In the genomic region with DNA sequence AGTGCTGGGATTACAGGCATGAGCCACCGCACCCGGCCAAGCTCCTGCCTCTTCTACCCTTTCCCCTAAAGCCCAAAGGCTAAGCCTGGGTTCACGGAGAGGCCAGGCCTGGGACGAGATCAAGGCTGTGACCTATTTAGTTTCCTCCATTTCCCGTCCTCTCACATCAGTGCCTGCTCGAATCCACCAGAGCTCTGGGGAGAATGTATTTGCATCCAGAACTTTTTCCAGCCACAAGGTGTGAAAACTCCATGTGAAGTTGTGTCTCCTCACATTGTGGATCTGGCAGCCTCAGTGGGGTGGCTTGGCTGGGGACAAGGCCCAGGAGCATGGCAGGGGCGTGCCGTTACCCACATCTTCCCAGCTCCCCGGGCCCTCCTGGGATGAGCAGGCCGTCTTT, we compare ENCODE assay signal across 35 cellular contexts. TPM values are rescaled to one million over a fixed set of nuclear protein-coding genes. Genes with fewer than 3 reads are reported as not detected.
"Had no signal": no experiment of that assay in that cellular context is flagged by ENCODE, and none has a peak within 500 bp of the region (broad histone marks: within the 10 kb centered on the region; RNA-seq: fewer than 3 reads in every experiment).

No MANE protein-coding gene starts in this region.

- H3K27ac Mint-ChIP-seq: activated CD4-positive, alpha-beta memory T cell treated with anti-CD3 and anti-CD28 coated beads for 36 hours; activated CD4-positive, alpha-beta T cell treated with anti-CD3 and anti-CD28 coated beads for 36 hours; activated CD4-positive, alpha-beta T cell treated with anti-CD3 and anti-CD28 coated beads, Interleukin-2, amount 10 ng/mL, durations not matched to agents 24 days and 14 days; activated CD8-positive, alpha-beta memory T cell treated with anti-CD3 and anti-CD28 coated beads, Interleukin-2, amount 10 ng/mL, durations not matched to agents 7 days and 5 days; activated CD8-positive, alpha-beta T cell treated with anti-CD3 and anti-CD28 coated beads, Interleukin-2, amount 10 ng/mL, durations not matched to agents 7 days and 5 days; activated naive CD4-positive, alpha-beta T cell treated with anti-CD3 and anti-CD28 coated beads for 36 hours; activated naive CD8-positive, alpha-beta T cell treated with anti-CD3 and anti-CD28 coated beads for 36 hours; activated naive CD8-positive, alpha-beta T cell treated with anti-CD3 and anti-CD28 coated beads, Interleukin-2, amount 50 U/mL, for 24 hours; activated T-helper 1 cell treated with anti-CD3 and anti-CD28 coated beads, Interleukin-12 subunit alpha, Interleukin-12 subunit beta, Interleukin-2, Interleukin-4 antibody, amounts not matched to agents 30 ng/mL and 10 ng/mL and 1 ng/mL, durations not matched to agents 14 hours and 24 hours and 36 hours; activated T-helper 2 cell treated with anti-CD3 and anti-CD28 coated beads, Interferon-gamma antibody, Interleukin-2, Interleukin-4, amounts not matched to agents 10 μg/mL and 5 μg/mL and 100 μg/mL, durations not matched to agents 14 hours and 24 hours and 36 hours had no signal

- H3K9me3 Mint-ChIP-seq: activated CD4-positive, alpha-beta memory T cell treated with anti-CD3 and anti-CD28 coated beads for 36 hours; activated CD4-positive, alpha-beta T cell treated with anti-CD3 and anti-CD28 coated beads, Interleukin-2, amount 10 ng/mL, durations not matched to agents 24 days and 14 days; activated naive CD4-positive, alpha-beta T cell treated with anti-CD3 and anti-CD28 coated beads for 36 hours; activated naive CD4-positive, alpha-beta T cell treated with anti-CD3 and anti-CD28 coated beads, Interleukin-2, amount 50 U/mL, for 24 hours; activated naive CD8-positive, alpha-beta T cell treated with anti-CD3 and anti-CD28 coated beads for 36 hours; activated naive CD8-positive, alpha-beta T cell treated with anti-CD3 and anti-CD28 coated beads, Interleukin-2, amount 50 U/mL, for 24 hours; activated T-helper 1 cell treated with anti-CD3 and anti-CD28 coated beads, Interleukin-12 subunit alpha, Interleukin-12 subunit beta, Interleukin-2, Interleukin-4 antibody, amounts not matched to agents 30 ng/mL and 10 ng/mL and 1 ng/mL, durations not matched to agents 14 hours and 24 hours and 36 hours; activated T-helper 2 cell treated with anti-CD3 and anti-CD28 coated beads, Interferon-gamma antibody, Interleukin-2, Interleukin-4, amounts not matched to agents 10 μg/mL and 5 μg/mL and 100 μg/mL, durations not matched to agents 14 hours and 24 hours and 36 hours; effector memory CD8-positive, alpha-beta T cell had no signal

- H3K27me3 ChIP-seq: adrenal gland, body of pancreas had no signal

- H3K9me3 ChIP-seq: adrenal gland, body of pancreas, esophagus squamous epithelium, gastroesophageal sphincter had no signal

- H3K4me3 Mint-ChIP-seq: activated CD4-positive, alpha-beta memory T cell treated with anti-CD3 and anti-CD28 coated beads for 36 hours; activated CD4-positive, alpha-beta T cell treated with anti-CD3 and anti-CD28 coated beads for 36 hours; activated CD4-positive, alpha-beta T cell treated with anti-CD3 and anti-CD28 coated beads, Interleukin-2, amount 10 ng/mL, durations not matched to agents 24 days and 14 days; activated CD8-positive, alpha-beta memory T cell treated with anti-CD3 and anti-CD28 coated beads, Interleukin-2, amount 10 ng/mL, durations not matched to agents 7 days and 5 days; activated CD8-positive, alpha-beta T cell treated with anti-CD3 and anti-CD28 coated beads, Interleukin-2, amount 10 ng/mL, durations not matched to agents 7 days and 5 days; activated naive CD4-positive, alpha-beta T cell treated with anti-CD3 and anti-CD28 coated beads for 36 hours; activated naive CD4-positive, alpha-beta T cell treated with anti-CD3 and anti-CD28 coated beads, Interleukin-2, amount 50 U/mL, for 24 hours; activated naive CD8-positive, alpha-beta T cell treated with anti-CD3 and anti-CD28 coated beads for 36 hours; activated naive CD8-positive, alpha-beta T cell treated with anti-CD3 and anti-CD28 coated beads, Interleukin-2, amount 50 U/mL, for 24 hours; activated T-helper 1 cell treated with anti-CD3 and anti-CD28 coated beads, Interleukin-12 subunit alpha, Interleukin-12 subunit beta, Interleukin-2, Interleukin-4 antibody, amounts not matched to agents 30 ng/mL and 10 ng/mL and 1 ng/mL, durations not matched to agents 14 hours and 24 hours and 36 hours; effector memory CD8-positive, alpha-beta T cell had no signal

- H3K27me3 Mint-ChIP-seq: activated naive CD4-positive, alpha-beta T cell treated with anti-CD3 and anti-CD28 coated beads, Interleukin-2, amount 50 U/mL, for 24 hours; effector memory CD8-positive, alpha-beta T cell had no signal

- H3K4me1 ChIP-seq: body of pancreas, esophagus squamous epithelium, gastroesophageal sphincter had no signal

- H3K4me3 ChIP-seq: adrenal gland, body of pancreas, esophagus squamous epithelium, gastroesophageal sphincter had no signal

- H3K36me3 Mint-ChIP-seq: activated CD4-positive, alpha-beta memory T cell treated with anti-CD3 and anti-CD28 coated beads for 36 hours; activated CD8-positive, alpha-beta memory T cell treated with anti-CD3 and anti-CD28 coated beads, Interleukin-2, amount 10 ng/mL, durations not matched to agents 7 days and 5 days; activated naive CD4-positive, alpha-beta T cell treated with anti-CD3 and anti-CD28 coated beads, Interleukin-2, amount 50 U/mL, for 24 hours; activated naive CD8-positive, alpha-beta T cell treated with anti-CD3 and anti-CD28 coated beads for 36 hours had no signal

- H3K36me3 ChIP-seq: adrenal gland, esophagus squamous epithelium, gastroesophageal sphincter had no signal

- DNase-seq: activated CD4-positive, alpha-beta memory T cell treated with anti-CD3 and anti-CD28 coated beads for 36 hours; activated CD4-positive, alpha-beta T cell treated with anti-CD3 and anti-CD28 coated beads for 36 hours; activated CD4-positive, alpha-beta T cell treated with anti-CD3 and anti-CD28 coated beads, Interleukin-2, amount 10 ng/mL, durations not matched to agents 24 days and 14 days; activated CD4-positive, CD25-positive, alpha-beta regulatory T cell; activated CD4-positive, CD25-positive, alpha-beta regulatory T cell treated with anti-CD3 and anti-CD28 coated beads, Interleukin-2, amount 50 U/mL, for 72 hours; activated CD8-positive, alpha-beta memory T cell treated with anti-CD3 and anti-CD28 coated beads, Interleukin-2, amount 10 ng/mL, durations not matched to agents 7 days and 5 days; activated CD8-positive, alpha-beta memory T cell treated with anti-CD3 and anti-CD28 coated beads, Interleukin-2, amount 50 U/mL, for 4 hours; activated CD8-positive, alpha-beta T cell treated with anti-CD3 and anti-CD28 coated beads, Interleukin-2, amount 10 ng/mL, durations not matched to agents 7 days and 5 days; activated effector memory CD4-positive, alpha-beta T cell treated with anti-CD3 and anti-CD28 coated beads, Interleukin-2, amount 50 U/mL, for 16 hours; activated naive CD4-positive, alpha-beta T cell treated with anti-CD3 and anti-CD28 coated beads for 36 hours; activated naive CD8-positive, alpha-beta T cell treated with anti-CD3 and anti-CD28 coated beads for 36 hours; activated naive CD8-positive, alpha-beta T cell treated with anti-CD3 and anti-CD28 coated beads, Interleukin-2, amount 50 U/mL, for 24 hours; activated T-cell treated with anti-CD3 and anti-CD28 coated beads, Interleukin-2, amount 50 U/mL, for 1 hour; activated T-cell treated with anti-CD3 and anti-CD28 coated beads, Interleukin-2, amount 50 U/mL, for 48 hours; adrenal gland; amygdala; aorta; body of pancreas; caudate nucleus; cortex of kidney; dermis blood vessel endothelial cell; effector CD4-positive, alpha-beta T cell; effector memory CD8-positive, alpha-beta T cell; esophagus squamous epithelium; foreskin melanocyte; T-helper 2 cell had no signal

- H3K27ac ChIP-seq: adrenal gland, body of pancreas, epithelial cell of prostate, esophagus squamous epithelium, gastroesophageal sphincter had no signal

- FAIRE-seq: colon, endometrium, endothelial cell of umbilical vein had no signal

- ATAC-seq: activated CD4-positive, alpha-beta T cell treated with anti-CD3 and anti-CD28 coated beads for 36 hours; activated CD8-positive, alpha-beta memory T cell treated with anti-CD3 and anti-CD28 coated beads, Interleukin-2, amount 10 ng/mL, durations not matched to agents 7 days and 5 days; activated CD8-positive, alpha-beta T cell treated with anti-CD3 and anti-CD28 coated beads, Interleukin-2, amount 10 ng/mL, durations not matched to agents 7 days and 5 days; activated naive CD8-positive, alpha-beta T cell treated with anti-CD3 and anti-CD28 coated beads, Interleukin-2, amount 50 U/mL, for 24 hours; body of pancreas; effector memory CD8-positive, alpha-beta T cell; gastroesophageal sphincter had no signal

RNA-seq across cellular contexts. Expression of gene SMKR1, which starts 38.0 kb away (rescaled TPM):
- total RNA-seq: aorta, fibroblast of villous mesenchyme, gastroesophageal sphincter had no signal
- polyA plus RNA-seq: endothelial cell of umbilical vein had no signal
